ENCODE assay signal across 1 cellular context in the genomic region with DNA sequence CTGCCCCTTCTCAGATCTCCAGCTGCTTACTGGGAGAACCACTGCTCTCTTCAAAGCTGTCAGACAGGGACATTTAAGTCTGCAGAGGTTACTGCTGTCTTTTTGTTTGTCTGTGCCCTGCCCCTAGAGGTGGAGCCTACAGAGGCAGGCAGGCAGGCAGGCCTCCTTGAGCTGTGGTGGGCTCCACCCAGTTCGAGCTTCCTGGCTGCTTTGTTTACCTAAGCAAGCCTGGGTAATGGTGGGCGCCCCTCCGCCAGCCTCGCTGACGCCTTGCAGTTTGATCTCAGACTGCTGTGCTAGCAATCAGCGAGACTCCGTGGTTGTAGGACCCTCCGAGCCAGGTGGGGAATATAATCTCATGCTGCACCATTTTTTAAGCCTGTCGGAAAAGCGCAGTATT.
TF ChIP-seq lines count a peak whose summit lies in the region.

No MANE protein-coding gene starts in this region.

TF ChIP-seq in H1, 55 proteins besides CTCF, POLR2A, EP300 and RAD21:
- TF ChIP-seq TAF1 (IDR thresholded peaks at IDR 0.05; ENCODE audit: low read depth, low read length) = 0 out of 2 replicates have a peak, but pooled peaks have one; percentile 49
